Comparison of ENCODE assay signal across 1 cellular context in genomic region chr19:11374449-11375142, GRCh38.
A peak's percentile ranks its signal among the peaks of the same experiment; 100 is the strongest.
TF ChIP-seq lines count a peak whose summit lies in the region.

TSS of gene SWSAP1 (plus strand) at chr19:11374666. CDS start at chr19:11374681, 15 bp downstream.

TF ChIP-seq in K562, 482 proteins besides CTCF, POLR2A, EP300 and RAD21 (continued from another document and continues in another):
- TF ChIP-seq CHD7 (IDR thresholded peaks at IDR 0.05; ENCODE audit: low read depth, low read length), result no peak
- TF ChIP-seq ZNF518B (CRISPR knock-in tag; IDR thresholded peaks at IDR 0.05), result no peak
- peak; percentile 93 for TF ChIP-seq SP1 (CRISPR knock-in tag; IDR thresholded peaks at IDR 0.05)
- no peak for TF ChIP-seq NCOA6 (IDR thresholded peaks at IDR 0.05)
- no peak for TF ChIP-seq FOXJ3 (CRISPR knock-in tag; IDR thresholded peaks at IDR 0.05)
- no peak for TF ChIP-seq SIX5 (IDR thresholded peaks at IDR 0.05; ENCODE audit: borderline replicate concordance in 1 of 2, insufficient read depth in 1 of 2, low read depth in 1 of 2, low read length in 2 of 2)
- TF ChIP-seq GATAD2A (IDR thresholded peaks at IDR 0.05), result no peak
- TF ChIP-seq, protein P1, sequence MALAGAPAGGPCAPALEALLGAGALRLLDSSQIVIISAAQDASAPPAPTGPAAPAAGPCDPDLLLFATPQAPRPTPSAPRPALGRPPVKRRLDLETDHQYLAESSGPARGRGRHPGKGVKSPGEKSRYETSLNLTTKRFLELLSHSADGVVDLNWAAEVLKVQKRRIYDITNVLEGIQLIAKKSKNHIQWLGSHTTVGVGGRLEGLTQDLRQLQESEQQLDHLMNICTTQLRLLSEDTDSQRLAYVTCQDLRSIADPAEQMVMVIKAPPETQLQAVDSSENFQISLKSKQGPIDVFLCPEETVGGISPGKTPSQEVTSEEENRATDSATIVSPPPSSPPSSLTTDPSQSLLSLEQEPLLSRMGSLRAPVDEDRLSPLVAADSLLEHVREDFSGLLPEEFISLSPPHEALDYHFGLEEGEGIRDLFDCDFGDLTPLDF (CRISPR knock-in tag; IDR thresholded peaks at IDR 0.05), result no peak
- peak; percentile 76 for TF ChIP-seq LCOR (CRISPR knock-in tag; IDR thresholded peaks at IDR 0.05)
- TF ChIP-seq CBX8 (IDR thresholded peaks at IDR 0.05; ENCODE audit: borderline replicate concordance, extremely low read depth, low read depth, low read length, poor library complexity, severe bottlenecking), result no peak
- TF ChIP-seq, protein P2, sequence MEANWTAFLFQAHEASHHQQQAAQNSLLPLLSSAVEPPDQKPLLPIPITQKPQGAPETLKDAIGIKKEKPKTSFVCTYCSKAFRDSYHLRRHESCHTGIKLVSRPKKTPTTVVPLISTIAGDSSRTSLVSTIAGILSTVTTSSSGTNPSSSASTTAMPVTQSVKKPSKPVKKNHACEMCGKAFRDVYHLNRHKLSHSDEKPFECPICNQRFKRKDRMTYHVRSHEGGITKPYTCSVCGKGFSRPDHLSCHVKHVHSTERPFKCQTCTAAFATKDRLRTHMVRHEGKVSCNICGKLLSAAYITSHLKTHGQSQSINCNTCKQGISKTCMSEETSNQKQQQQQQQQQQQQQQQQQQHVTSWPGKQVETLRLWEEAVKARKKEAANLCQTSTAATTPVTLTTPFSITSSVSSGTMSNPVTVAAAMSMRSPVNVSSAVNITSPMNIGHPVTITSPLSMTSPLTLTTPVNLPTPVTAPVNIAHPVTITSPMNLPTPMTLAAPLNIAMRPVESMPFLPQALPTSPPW (CRISPR knock-in tag; IDR thresholded peaks at IDR 0.05), result no peak; the same call in 1 of the 2 replicates
- TF ChIP-seq, protein P3, sequence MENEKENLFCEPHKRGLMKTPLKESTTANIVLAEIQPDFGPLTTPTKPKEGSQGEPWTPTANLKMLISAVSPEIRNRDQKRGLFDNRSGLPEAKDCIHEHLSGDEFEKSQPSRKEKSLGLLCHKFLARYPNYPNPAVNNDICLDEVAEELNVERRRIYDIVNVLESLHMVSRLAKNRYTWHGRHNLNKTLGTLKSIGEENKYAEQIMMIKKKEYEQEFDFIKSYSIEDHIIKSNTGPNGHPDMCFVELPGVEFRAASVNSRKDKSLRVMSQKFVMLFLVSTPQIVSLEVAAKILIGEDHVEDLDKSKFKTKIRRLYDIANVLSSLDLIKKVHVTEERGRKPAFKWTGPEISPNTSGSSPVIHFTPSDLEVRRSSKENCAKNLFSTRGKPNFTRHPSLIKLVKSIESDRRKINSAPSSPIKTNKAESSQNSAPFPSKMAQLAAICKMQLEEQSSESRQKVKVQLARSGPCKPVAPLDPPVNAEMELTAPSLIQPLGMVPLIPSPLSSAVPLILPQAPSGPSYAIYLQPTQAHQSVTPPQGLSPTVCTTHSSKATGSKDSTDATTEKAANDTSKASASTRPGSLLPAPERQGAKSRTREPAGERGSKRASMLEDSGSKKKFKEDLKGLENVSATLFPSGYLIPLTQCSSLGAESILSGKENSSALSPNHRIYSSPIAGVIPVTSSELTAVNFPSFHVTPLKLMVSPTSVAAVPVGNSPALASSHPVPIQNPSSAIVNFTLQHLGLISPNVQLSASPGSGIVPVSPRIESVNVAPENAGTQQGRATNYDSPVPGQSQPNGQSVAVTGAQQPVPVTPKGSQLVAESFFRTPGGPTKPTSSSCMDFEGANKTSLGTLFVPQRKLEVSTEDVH (IDR thresholded peaks at IDR 0.05; ENCODE audit: low read depth, partially characterized antibody), result no peak
- TF ChIP-seq CHD2 (IDR thresholded peaks at IDR 0.05; ENCODE audit: low read depth, low read length), result peak; percentile 72
- TF ChIP-seq, protein P4, sequence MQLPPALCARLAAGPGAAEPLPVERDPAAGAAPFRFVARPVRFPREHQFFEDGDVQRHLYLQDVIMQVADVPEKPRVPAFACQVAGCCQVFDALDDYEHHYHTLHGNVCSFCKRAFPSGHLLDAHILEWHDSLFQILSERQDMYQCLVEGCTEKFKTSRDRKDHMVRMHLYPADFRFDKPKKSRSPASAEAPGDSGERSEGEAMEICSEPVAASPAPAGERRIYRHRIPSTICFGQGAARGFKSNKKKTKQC (CRISPR knock-in tag; IDR thresholded peaks at IDR 0.05), result peak; percentile 95
- TF ChIP-seq XRCC5 (IDR thresholded peaks at IDR 0.05; ENCODE audit: low read depth, low read length), result no peak
- TF ChIP-seq SPI1 (IDR thresholded peaks at IDR 0.05; ENCODE audit: borderline replicate concordance, low read depth, low read length), result no peak
- TF ChIP-seq PTBP1 (IDR thresholded peaks at IDR 0.05; ENCODE audit: low read depth, low read length), result no peak
- no peak; the same call in 1 of the 2 replicates for TF ChIP-seq HCFC1 (IDR thresholded peaks at IDR 0.05; ENCODE audit: low read depth, low read length)
- TF ChIP-seq ZBTB9 (CRISPR knock-in tag; IDR thresholded peaks at IDR 0.05), result peak; percentile 90
- TF ChIP-seq PCBP2 (IDR thresholded peaks at IDR 0.05; ENCODE audit: low read depth, low read length, poor library complexity, severe bottlenecking), result no peak
- no peak for TF ChIP-seq ZNF121 (CRISPR knock-in tag; conservative IDR thresholded peaks at IDR 0.05)
- TF ChIP-seq CHAMP1 (IDR thresholded peaks at IDR 0.05), result no peak
- peak; percentile 59; the same call in 1 of the 2 replicates for TF ChIP-seq ZNF583 (CRISPR knock-in tag; IDR thresholded peaks at IDR 0.05)
- TF ChIP-seq MLLT1 (IDR thresholded peaks at IDR 0.05), result no peak
- peak; percentile 83; the same call in 1 of the 2 replicates for TF ChIP-seq MTA3 (IDR thresholded peaks at IDR 0.05; ENCODE audit: borderline replicate concordance)
